Comparison of ENCODE assay signal across 20 cellular contexts in genomic region chr16:57165483-57165882, GRCh38. TPM values are rescaled to one million over a fixed set of nuclear protein-coding genes. Genes with fewer than 3 reads are reported as not detected.
DNase-seq lines count a peak whose midpoint lies in the region; ATAC-seq, FAIRE-seq and TF ChIP-seq lines count a peak whose summit lies in the region.
"Had no signal": no experiment of that assay in that cellular context is flagged by ENCODE, and none has a peak within 500 bp of the region (broad histone marks: within the 10 kb centered on the region; RNA-seq: fewer than 3 reads in every experiment).

No MANE protein-coding gene starts in this region.

- TF ChIP-seq EP300 in HepG2 (IDR thresholded peaks at IDR 0.05; ENCODE audit: low read depth in 2 of 2, low read length in 2 of 2), result no peak
- no peak for TF ChIP-seq EP300 in HepG2 (CRISPR knock-in tag; IDR thresholded peaks at IDR 0.05; ENCODE audit: borderline replicate concordance)

- H4K20me1 ChIP-seq in HepG2 (ENCODE audit: insufficient read depth, low read length), result no peaks in the 10 kb centered on the region

- TF ChIP-seq RAD21 in liver (IDR thresholded peaks at IDR 0.05) (no peak), HepG2 (CRISPR knock-in tag; IDR thresholded peaks at IDR 0.05) (no peak)

- H3K27ac ChIP-seq in liver (ENCODE audit: low read depth in 1 of 2, low read length in 2 of 2) (no peak overlapping the region), HepG2 (ENCODE audit: extremely low read length, insufficient read depth, low read length) (no peak overlapping the region), dorsolateral prefrontal cortex (peak overlapping the region in 56 of 59 donors; percentile 7 to 89 (median 74)), right lobe of liver (no peak overlapping the region), temporal lobe (ENCODE audit: low read depth, low read length) (peak overlapping the region; percentile 74)
- H3K27ac ChIP-seq: 22Rv1, A549 had no signal

- TF ChIP-seq CTCF in liver (IDR thresholded peaks at IDR 0.05; ENCODE audit: low read depth, low read length, missing input control), result no peak
- TF ChIP-seq CTCF in HepG2 (CRISPR knock-in tag; IDR thresholded peaks at IDR 0.05), result no peak
- no peak for TF ChIP-seq CTCF in dorsolateral prefrontal cortex (IDR thresholded peaks at IDR 0.05 in 54 of 56, conservative IDR thresholded peaks at IDR 0.05 in 2 of 56; ENCODE audit: low read depth in 1 of 56, partially characterized antibody in 56 of 56)
- TF ChIP-seq CTCF in right lobe of liver (IDR thresholded peaks at IDR 0.05), result no peak

- WGBS in liver, result 40% methylated on average over 5 of the region's 5 CpGs
- WGBS in HepG2 (ENCODE audit: low lambda C conversion rate), result 93% methylated on average over 5 of the region's 5 CpGs
- WGBS in right lobe of liver (ENCODE audit: insufficient coverage, low coverage, low lambda C conversion rate, missing lambda C conversion rate), result 33% methylated on average over 5 of the region's 5 CpGs

- no peak for FAIRE-seq in HepG2 (lab: Jason Lieb, UNC)
- FAIRE-seq: A549, GM12878, H1, HTR-8/SVneo had no signal

- POLR2A ChIA-PET in HepG2 (lab: Yijun Ruan, JAX), result no interaction called here

- CTCF ChIA-PET in HepG2 (lab: Yijun Ruan, JAX; ENCODE audit: low intra/inter-chr PET ratio, low total read pairs), result no interaction called here

- no TSS peak for BruUV-seq in HepG2 (replicated peaks; lab: Mats Ljungman, UMichigan)

- H3K9me3 ChIP-seq in liver (ENCODE audit: control insufficient read depth in 4 of 4, low read length in 3 of 4) (no peaks in the 10 kb centered on the region), HepG2 (ENCODE audit: low read length) (no peaks in the 10 kb centered on the region), right lobe of liver (no peaks in the 10 kb centered on the region)
- H3K9me3 ChIP-seq: A549 had no signal

- peaks cover 0 to 40% (median 21%) of the 10 kb centered on the region in 4 donors for H3K36me3 ChIP-seq in liver (ENCODE audit: control insufficient read depth in 4 of 4, insufficient read depth in 3 of 4, low read depth in 1 of 4, low read length in 3 of 4)
- peaks cover 18 to 57% of the 10 kb centered on the region in 2 experiments for H3K36me3 ChIP-seq in HepG2 (replicated peaks in 1 of 2; ENCODE audit: control insufficient read depth in 1 of 2, insufficient read depth in 2 of 2, low read length in 2 of 2)
- H3K36me3 ChIP-seq in right lobe of liver, result peaks cover 0 to 42% (median 7%) of the 10 kb centered on the region in 4 donors

- H3K9ac ChIP-seq in liver (ENCODE audit: low read depth in 1 of 2, low read length in 2 of 2) (no peak overlapping the region), HepG2 (ENCODE audit: insufficient read depth, low read depth, low read length) (no peak overlapping the region)

- intact Hi-C loops in HepG2 (cut with micrococcal nuclease; ENCODE audit: unreplicated experiment), result no loop called here
- intact Hi-C loops in dorsolateral prefrontal cortex (cut with DNase I), result loop anchor here (5.0 to 10.0 kb wide), 3 partner anchors 33 to 301 kb away; partner anchors contain the start of genes SLC12A3 (in 2 of the 2) and CETP (in 1 of the 2)
- intact Hi-C loops in right lobe of liver (cut with DNase I), result loop anchor here in 1 of 2 donors (10.0 kb wide), 1 partner anchor 81 kb away; no protein-coding TSS in a partner anchor

- no peak overlapping the region for H2AFZ ChIP-seq in HepG2 (ENCODE audit: low read length)

- no peaks in the 10 kb centered on the region for H3K79me2 ChIP-seq in HepG2 (ENCODE audit: insufficient read depth, low read length)

- ATAC-seq in HepG2, result no peak
- peak; percentile 46 to 67 (median 62) for ATAC-seq in right lobe of liver
- ATAC-seq: A549; CD8-positive, alpha-beta T cell; GM12878 had no signal

- H3K27me3 ChIP-seq in liver (ENCODE audit: control insufficient read depth in 4 of 4, insufficient read depth in 4 of 4, low read length in 3 of 4) (no peaks in the 10 kb centered on the region), HepG2 (ENCODE audit: control insufficient read depth in 1 of 2, insufficient read depth in 2 of 2, low read length in 2 of 2) (no peaks in the 10 kb centered on the region), dorsolateral prefrontal cortex (no peaks in the 10 kb centered on the region), right lobe of liver (no peaks in the 10 kb centered on the region)

- no peak for TF ChIP-seq POLR2A in HepG2 (IDR thresholded peaks at IDR 0.05; ENCODE audit: insufficient read depth in 1 of 2, low read depth in 2 of 2, low read length in 2 of 2)
- no peak for TF ChIP-seq POLR2A in right lobe of liver (IDR thresholded peaks at IDR 0.05)

- DNase-seq in HepG2 (ENCODE audit: low spot score), result no peak
- no peak for DNase-seq in dorsolateral prefrontal cortex
- DNase-seq in right lobe of liver, result no peak
- DNase-seq in activated effector memory CD4-positive, alpha-beta T cell treated with Interleukin-2 at 50 U/mL for 16 hours, result no peak
- no peak for DNase-seq in NCI-H748 treated with DMSO at 0.1 percent for 48 hours (lab: John Stamatoyannopoulos, UW)
- DNase-seq in NCI-H2107 (lab: John Stamatoyannopoulos, UW), result no peak
- DNase-seq: AML-193; CD8-positive, alpha-beta T cell; DMS 273 treated with DMSO at 0.1 percent for 48 hours; DMS53; DND-41; EL; H9 had no signal

- H3K4me2 ChIP-seq in HepG2 (ENCODE audit: low read depth, low read length), result no peak overlapping the region
- H3K4me2 ChIP-seq: A549 had no signal

- in situ Hi-C loops in HepG2 (cut with HindIII; ENCODE audit: extremely low pct_ligation_motif_present, low pct_unique_long_range_greater_than_20kb), result loop anchor here (5.0 kb wide), 1 partner anchor 73 kb away; the partner anchor contains the start of gene CPNE2

- H3K4me1 ChIP-seq in liver (ENCODE audit: control insufficient read depth in 4 of 4, insufficient read depth in 4 of 4, low read length in 3 of 4) (peaks cover 4 to 18% (median 11%) of the 10 kb centered on the region in 4 donors), HepG2 (ENCODE audit: insufficient read depth, low read length) (no peaks in the 10 kb centered on the region), right lobe of liver (peaks cover 0 to 17% (median 5%) of the 10 kb centered on the region in 4 donors)
- H3K4me1 ChIP-seq: A549 had no signal

- H3K4me3 ChIP-seq in liver (ENCODE audit: low read depth in 1 of 3, low read length in 3 of 3) (no peak overlapping the region), HepG2 (replicated peaks in 1 of 3; ENCODE audit: insufficient read depth in 1 of 3, low read depth in 2 of 3, low read length in 3 of 3) (no peak overlapping the region), dorsolateral prefrontal cortex (no peak overlapping the region), right lobe of liver (no peak overlapping the region)
- H3K4me3 ChIP-seq: A549, GM12878 had no signal

RNA-seq across cellular contexts. Expression of gene PSME3IP1, which starts 20.4 kb away (rescaled TPM):
- total RNA-seq in liver (10 to 100 TPM; 26.5 to 34.7 TPM), HepG2 (2016; rRNA removed; fragmentation: Illumina TruSeq; extraction: Trizol) (99.8 and 104 TPM in 2 replicates), dorsolateral prefrontal cortex (100 to 1,000 TPM; 100 to 178 (median 132) TPM), right lobe of liver (10 to 100 TPM; 26.2 to 61.8 (median 34.5) TPM), temporal lobe (96.9 TPM)
- polyA plus RNA-seq in liver (10 to 100 TPM; 25.0 to 25.1 TPM), HepG2 (2011; rRNA removed) (90.8 and 99.8 TPM in 2 replicates)
- total RNA-seq in HepG2 (2016; cell fraction: cytosol; rRNA removed; fragmentation: Illumina TruSeq; extraction: Trizol; ENCODE audit: low read depth), result 81.0 and 93.2 TPM in 2 replicates
- total RNA-seq in HepG2 (2016; cell fraction: insoluble cytoplasmic fraction; rRNA removed; fragmentation: Illumina TruSeq; extraction: Trizol), result 98.8 and 104 TPM in 2 replicates
- total RNA-seq in HepG2 (2016; cell fraction: membrane; rRNA removed; fragmentation: Illumina TruSeq; extraction: Trizol), result 49.2 and 54.2 TPM in 2 replicates
- 61.4 and 77.1 TPM in 2 replicates for total RNA-seq in HepG2 (2016; cell fraction: nucleus; rRNA removed; fragmentation: Illumina TruSeq; extraction: Trizol)
- 45.8 and 51.2 TPM in 2 replicates for polyA plus RNA-seq in HepG2 (2011; cell fraction: cytosol; rRNA removed)
- polyA plus RNA-seq in HepG2 (2011; cell fraction: nucleus; rRNA removed), result 207 and 252 TPM in 2 replicates
- 46.9 and 63.7 TPM in 2 replicates for polyA plus RNA-seq in HepG2 (2012)
- 14.9 and 16.8 TPM in 2 replicates for polyA plus RNA-seq in HepG2 (2016; cell fraction: cytosol; fragmentation: Illumina TruSeq; extraction: Trizol; ENCODE audit: low read depth)
- polyA plus RNA-seq in HepG2 (2016; cell fraction: insoluble cytoplasmic fraction; fragmentation: Illumina TruSeq; extraction: Trizol; ENCODE audit: low read depth), result 128 and 134 TPM in 2 replicates
- 28.8 and 29.0 TPM in 2 replicates for polyA plus RNA-seq in HepG2 (2016; cell fraction: membrane; fragmentation: Illumina TruSeq; extraction: Trizol; ENCODE audit: low read depth)
- 203 and 213 TPM in 2 replicates for polyA plus RNA-seq in HepG2 (2016; cell fraction: nucleus; fragmentation: Illumina TruSeq; extraction: Trizol; ENCODE audit: insufficient read depth, low read depth)
- 61.9 and 154 TPM in 2 replicates for polyA minus RNA-seq in HepG2 (2011; rRNA and poly(A)+ RNA removed; ENCODE audit: low replicate concordance)
- 17.3 and 23.9 TPM in 2 replicates for polyA minus RNA-seq in HepG2 (2011; cell fraction: cytosol; rRNA and poly(A)+ RNA removed)
- polyA minus RNA-seq in HepG2 (2011; cell fraction: nucleus; rRNA and poly(A)+ RNA removed), result 71.4 and 71.5 TPM in 2 replicates

RNA-seq across cellular contexts. Expression of gene RSPRY1, which starts 20.6 kb away (rescaled TPM):
- total RNA-seq in liver (10 to 100 TPM; 21.5 to 27.6 TPM), HepG2 (2016; rRNA removed; fragmentation: Illumina TruSeq; extraction: Trizol) (51.7 and 53.4 TPM in 2 replicates), dorsolateral prefrontal cortex (10 to 100 TPM; 21.4 to 53.0 (median 33.6) TPM), right lobe of liver (10 to 100 TPM; 18.0 to 26.1 (median 22.9) TPM), temporal lobe (61.7 TPM)
- polyA plus RNA-seq in liver (10 to 100 TPM; 10.9 to 18.9 TPM), HepG2 (2011; rRNA removed) (47.9 and 61.0 TPM in 2 replicates)
- 19.0 and 20.1 TPM in 2 replicates for total RNA-seq in HepG2 (2016; cell fraction: cytosol; rRNA removed; fragmentation: Illumina TruSeq; extraction: Trizol; ENCODE audit: low read depth)
- total RNA-seq in HepG2 (2016; cell fraction: insoluble cytoplasmic fraction; rRNA removed; fragmentation: Illumina TruSeq; extraction: Trizol), result 53.8 and 54.3 TPM in 2 replicates
- total RNA-seq in HepG2 (2016; cell fraction: membrane; rRNA removed; fragmentation: Illumina TruSeq; extraction: Trizol), result 36.2 and 36.7 TPM in 2 replicates
- 57.5 and 60.4 TPM in 2 replicates for total RNA-seq in HepG2 (2016; cell fraction: nucleus; rRNA removed; fragmentation: Illumina TruSeq; extraction: Trizol)
- 26.9 and 41.0 TPM in 2 replicates for polyA plus RNA-seq in HepG2 (2011; cell fraction: cytosol; rRNA removed)
- 39.4 and 42.0 TPM in 2 replicates for polyA plus RNA-seq in HepG2 (2011; cell fraction: nucleus; rRNA removed)
- 27.1 and 34.3 TPM in 2 replicates for polyA plus RNA-seq in HepG2 (2012)
- polyA plus RNA-seq in HepG2 (2016; cell fraction: cytosol; fragmentation: Illumina TruSeq; extraction: Trizol; ENCODE audit: low read depth), result 3.4 and 3.7 TPM in 2 replicates
- polyA plus RNA-seq in HepG2 (2016; cell fraction: insoluble cytoplasmic fraction; fragmentation: Illumina TruSeq; extraction: Trizol; ENCODE audit: low read depth), result 43.2 and 52.1 TPM in 2 replicates
- 13.3 and 17.1 TPM in 2 replicates for polyA plus RNA-seq in HepG2 (2016; cell fraction: membrane; fragmentation: Illumina TruSeq; extraction: Trizol; ENCODE audit: low read depth)
- polyA plus RNA-seq in HepG2 (2016; cell fraction: nucleus; fragmentation: Illumina TruSeq; extraction: Trizol; ENCODE audit: insufficient read depth, low read depth), result 51.5 and 57.9 TPM in 2 replicates
- 45.2 and 96.4 TPM in 2 replicates for polyA minus RNA-seq in HepG2 (2011; rRNA and poly(A)+ RNA removed; ENCODE audit: low replicate concordance)
- polyA minus RNA-seq in HepG2 (2011; cell fraction: cytosol; rRNA and poly(A)+ RNA removed), result 68.9 and 72.7 TPM in 2 replicates
- 128 and 149 TPM in 2 replicates for polyA minus RNA-seq in HepG2 (2011; cell fraction: nucleus; rRNA and poly(A)+ RNA removed)

Comparison
In these comparisons a context has a peak if more than half of its experiments do, and no peak if none do; other contexts are left out.
1. H3K27ac ChIP-seq: peak in dorsolateral prefrontal cortex (56 of 59) and temporal lobe (single experiment); none in liver (0 of 2), HepG2 (single experiment) and right lobe of liver (0 of 3).